In the genomic region with DNA sequence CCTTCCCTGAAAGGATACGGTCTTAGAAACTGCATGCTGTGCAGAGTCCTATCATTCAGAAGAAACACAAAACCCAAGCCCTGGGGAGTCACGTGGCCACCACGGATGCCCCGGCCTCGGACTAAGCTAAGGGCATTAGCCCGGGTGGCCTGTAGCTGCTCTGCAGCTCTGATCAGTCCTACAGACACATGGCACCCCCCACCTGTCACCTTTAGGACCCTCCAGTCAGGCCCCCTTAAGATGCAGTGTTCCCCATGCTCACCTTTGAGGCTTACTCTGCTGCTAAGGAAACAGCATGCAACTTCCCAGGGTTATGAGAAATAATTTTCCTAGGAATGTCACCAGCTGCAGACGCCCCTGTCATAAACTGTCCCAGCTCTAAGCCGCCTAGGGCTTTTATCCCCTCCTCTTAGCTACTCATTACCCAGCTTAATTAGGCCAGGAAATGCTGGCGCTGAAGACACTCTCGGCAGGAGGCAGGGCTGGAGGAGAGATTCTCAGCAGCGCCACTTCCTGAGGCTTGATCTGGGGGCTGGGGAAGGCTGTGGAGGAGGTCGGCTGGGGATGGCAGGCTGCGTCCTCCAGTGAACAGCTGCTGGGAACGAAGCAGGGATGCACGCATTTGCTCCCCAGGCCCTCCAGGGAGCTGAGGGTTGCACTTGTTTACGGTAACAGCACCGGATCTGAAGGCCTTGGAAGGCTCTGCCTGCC, we compare ENCODE assay signal across 8 cellular contexts. TPM values are rescaled to one million over a fixed set of nuclear protein-coding genes. Genes with fewer than 3 reads are reported as not detected.
DNase-seq lines count a peak whose midpoint lies in the region; ATAC-seq and TF ChIP-seq lines count a peak whose summit lies in the region.

No MANE protein-coding gene starts in this region.

- no peaks in the 10 kb centered on the region for H3K9me3 ChIP-seq in PC-3 (ENCODE audit: low read length)

- TF ChIP-seq CTCF in PC-3 (conservative IDR thresholded peaks at IDR 0.05; ENCODE audit: low read depth, low read length): no peak

- H3K4me3 ChIP-seq in PC-3 (ENCODE audit: low read length): no peak overlapping the region

- BruUV-seq in PC-3 (replicated peaks; lab: Mats Ljungman, UMichigan): no TSS peak

- H3K27ac ChIP-seq in PC-3 (ENCODE audit: low read length): no peak overlapping the region

- ATAC-seq in HG02678 (IDR thresholded peaks at IDR 0.05; ENCODE audit: unreplicated experiment) (peak; percentile 64), HG02885 (IDR thresholded peaks at IDR 0.05; ENCODE audit: poor library complexity, unreplicated experiment) (no peak), PC-3 (no peak), GM18868 (IDR thresholded peaks at IDR 0.05; ENCODE audit: unreplicated experiment) (no peak)

- no peaks in the 10 kb centered on the region for H3K79me2 ChIP-seq in PC-3 (ENCODE audit: low read length)

- no peaks in the 10 kb centered on the region for H3K36me3 ChIP-seq in PC-3 (ENCODE audit: low read depth, low read length)

- CTCF ChIA-PET in PC-3 (lab: Charles Lee): no interaction called here

- H2AFZ ChIP-seq in PC-3 (ENCODE audit: low read length): no peak overlapping the region

- H3K9me2 ChIP-seq in PC-3 (replicated peaks; ENCODE audit: low read length): no peaks in the 10 kb centered on the region

- no peaks in the 10 kb centered on the region for H3F3A ChIP-seq in PC-3 (ENCODE audit: low read length, unreplicated experiment)

- POLR2A ChIA-PET in PC-3 (lab: Charles Lee; ENCODE audit: unreplicated experiment): no interaction called here

- peak; percentile 86 for DNase-seq in DMS 273 (lab: John Stamatoyannopoulos, UW; ENCODE audit: unreplicated experiment)
- peak; percentile 40 for DNase-seq in NCI-H748 treated with DMSO at 0.1 percent for 48 hours (lab: John Stamatoyannopoulos, UW)
- peak; percentile 65 for DNase-seq in iPS-NIHi7 (ENCODE audit: extremely low spot score)
- DNase-seq in GM19240 (ENCODE audit: insufficient read length, low spot score): no peak
- DNase-seq in PC-3: no peak

- no peak overlapping the region for H3K4me2 ChIP-seq in PC-3 (ENCODE audit: low read length)

- H3K27me3 ChIP-seq in PC-3 (ENCODE audit: low read length): no peaks in the 10 kb centered on the region

- H3K9ac ChIP-seq in PC-3 (ENCODE audit: low read length): no peak overlapping the region

- intact Hi-C loops in PC-3 (cut with micrococcal nuclease): no loop called here

- H4K20me1 ChIP-seq in PC-3 (ENCODE audit: low read length): no peaks in the 10 kb centered on the region

- no peaks in the 10 kb centered on the region for H3K4me1 ChIP-seq in PC-3 (ENCODE audit: insufficient read depth, low read length)

RNA-seq across cellular contexts. Expression of gene ADA2, which starts 47.2 kb away (rescaled TPM):
- not detected in 2 replicates for total RNA-seq in PC-3 (2014; rRNA removed)

Comparison
In these comparisons a context has a peak if more than half of its experiments do, and no peak if none do; other contexts are left out.
1. DNase-seq: peak in DMS 273 (single experiment), NCI-H748 treated with DMSO at 0.1 percent for 48 hours (single experiment) and iPS-NIHi7 (single experiment); none in GM19240 (single experiment) and PC-3 (single experiment).